Comparison of ENCODE assay signal across 25 cellular contexts in genomic region chr7:13560441-13560840, GRCh38.
DNase-seq lines count a peak whose midpoint lies in the region; ATAC-seq and TF ChIP-seq lines count a peak whose summit lies in the region.
"Had no signal": no experiment of that assay in that cellular context is flagged by ENCODE, and none has a peak within 500 bp of the region (broad histone marks: within the 10 kb centered on the region; RNA-seq: fewer than 3 reads in every experiment).

No MANE protein-coding gene starts in this region.

- H3K9ac ChIP-seq in GM23248 (no peak overlapping the region), fibroblast of lung (ENCODE audit: insufficient read depth, low read length) (no peak overlapping the region), smooth muscle cell (ENCODE audit: low read depth) (peak overlapping the region; percentile 44)
- H3K9ac ChIP-seq: BLaER1 had no signal

- no peaks in the 10 kb centered on the region for H3K4me1 Mint-ChIP-seq in activated CD4-positive, alpha-beta T cell treated with anti-CD3 and anti-CD28 coated beads, Interleukin-2, amount 10 ng/mL, durations not matched to agents 7 days and 5 days
- H3K4me1 Mint-ChIP-seq in natural killer cell treated with Interleukin-12 subunit alpha and Interleukin-12 subunit beta and Interleukin-15 and Interleukin-18, amount 100 ng/mL, for 72 hours (ENCODE audit: low read depth in 2 of 2): no peaks in the 10 kb centered on the region
- H3K4me1 Mint-ChIP-seq: central memory CD8-positive, alpha-beta T cell; natural killer cell had no signal

- POLR2A ChIA-PET in activated CD4-positive, alpha-beta T cell treated with anti-CD3 and anti-CD28 coated beads, Interleukin-2, amount 10 ng/mL, durations not matched to agents 7 days and 5 days (lab: Charles Lee): no interaction called here

- no peaks in the 10 kb centered on the region for H3K79me2 ChIP-seq in GM23248 (ENCODE audit: insufficient read depth)
- no peaks in the 10 kb centered on the region for H3K79me2 ChIP-seq in fibroblast of lung (ENCODE audit: control insufficient read depth, insufficient read depth, low read length)
- no peaks in the 10 kb centered on the region for H3K79me2 ChIP-seq in smooth muscle cell (ENCODE audit: low read depth)

- H3K36me3 Mint-ChIP-seq in activated CD4-positive, alpha-beta T cell treated with anti-CD3 and anti-CD28 coated beads, Interleukin-2, amount 10 ng/mL, durations not matched to agents 7 days and 5 days (ENCODE audit: low read depth): no peaks in the 10 kb centered on the region
- H3K36me3 Mint-ChIP-seq in natural killer cell treated with Interleukin-12 subunit alpha and Interleukin-12 subunit beta and Interleukin-15 and Interleukin-18, amount 100 ng/mL, for 72 hours: no peaks in the 10 kb centered on the region
- H3K36me3 Mint-ChIP-seq: natural killer cell had no signal

- H2AFZ ChIP-seq in GM23248: peak overlapping the region; percentile 67; the same call in 1 of the 2 replicates
- no peak overlapping the region for H2AFZ ChIP-seq in fibroblast of lung (ENCODE audit: low read length)
- peak overlapping the region; percentile 67 for H2AFZ ChIP-seq in smooth muscle cell (ENCODE audit: low read depth)

- H3F3A ChIP-seq in GM23248 (ENCODE audit: insufficient read depth): peaks cover 7% of the 10 kb centered on the region; the same call in 1 of the 2 replicates
- no peaks in the 10 kb centered on the region for H3F3A ChIP-seq in smooth muscle cell (ENCODE audit: low read depth)

- peaks cover 12% of the 10 kb centered on the region for H3K4me1 ChIP-seq in GM23248 (ENCODE audit: insufficient read depth)
- no peaks in the 10 kb centered on the region for H3K4me1 ChIP-seq in fibroblast of lung (ENCODE audit: control insufficient read depth, extremely low read depth, insufficient read depth, low read length)
- no peaks in the 10 kb centered on the region for H3K4me1 ChIP-seq in smooth muscle cell (ENCODE audit: low read depth)
- H3K4me1 ChIP-seq: adrenal gland, BLaER1, esophagus squamous epithelium, tibial nerve had no signal

- TF ChIP-seq CTCF in fibroblast of lung (conservative IDR thresholded peaks at IDR 0.05 in 1 of 2, IDR thresholded peaks at IDR 0.05 in 1 of 2; ENCODE audit: low read depth in 1 of 2, low read length in 2 of 2) (no peak), smooth muscle cell (IDR thresholded peaks at IDR 0.05; ENCODE audit: borderline replicate concordance, insufficient read depth, poor library complexity, severe bottlenecking) (no peak)

- H3K4me3 Mint-ChIP-seq in activated CD4-positive, alpha-beta T cell treated with anti-CD3 and anti-CD28 coated beads, Interleukin-2, amount 10 ng/mL, durations not matched to agents 7 days and 5 days: no peak overlapping the region
- H3K4me3 Mint-ChIP-seq in natural killer cell treated with Interleukin-12 subunit alpha and Interleukin-12 subunit beta and Interleukin-15 and Interleukin-18, amount 100 ng/mL, for 72 hours: no peak overlapping the region
- H3K4me3 Mint-ChIP-seq: central memory CD8-positive, alpha-beta T cell; natural killer cell; stimulated activated naive CD8-positive, alpha-beta T cell treated with anti-CD3 and anti-CD28 coated beads, Interleukin-15, Interleukin-2, amounts not matched to agents 100 ng/mL and 50 ng/mL, for 24 hours had no signal

- H3K27ac Mint-ChIP-seq in activated CD4-positive, alpha-beta T cell treated with anti-CD3 and anti-CD28 coated beads, Interleukin-2, amount 10 ng/mL, durations not matched to agents 7 days and 5 days: no peak overlapping the region
- H3K27ac Mint-ChIP-seq in natural killer cell treated with Interleukin-12 subunit alpha and Interleukin-12 subunit beta and Interleukin-15 and Interleukin-18, amount 100 ng/mL, for 72 hours: no peak overlapping the region
- H3K27ac Mint-ChIP-seq: natural killer cell; stimulated activated naive CD8-positive, alpha-beta T cell treated with anti-CD3 and anti-CD28 coated beads, Interleukin-15, Interleukin-2, amounts not matched to agents 100 ng/mL and 50 ng/mL, for 24 hours had no signal

- H3K9me3 ChIP-seq in GM23248 (ENCODE audit: low read depth): no peaks in the 10 kb centered on the region
- H3K9me3 ChIP-seq in fibroblast of lung (ENCODE audit: control insufficient read depth, insufficient read depth, low read depth, low read length): no peaks in the 10 kb centered on the region
- H3K9me3 ChIP-seq in smooth muscle cell (replicated peaks; ENCODE audit: low read depth): no peaks in the 10 kb centered on the region
- H3K9me3 ChIP-seq: adrenal gland, BLaER1, esophagus squamous epithelium, tibial nerve had no signal

- H3K27me3 ChIP-seq in GM23248 (replicated peaks; ENCODE audit: insufficient read depth) (no peaks in the 10 kb centered on the region), fibroblast of lung (ENCODE audit: control insufficient read depth, insufficient read depth, low read length) (no peaks in the 10 kb centered on the region), smooth muscle cell (ENCODE audit: low read depth) (no peaks in the 10 kb centered on the region)
- H3K27me3 ChIP-seq: adrenal gland, BLaER1, esophagus squamous epithelium, tibial nerve had no signal

- no peaks in the 10 kb centered on the region for H3K36me3 ChIP-seq in GM23248 (ENCODE audit: low read depth)
- H3K36me3 ChIP-seq in fibroblast of lung (ENCODE audit: control insufficient read depth, insufficient read depth, low read length): no peaks in the 10 kb centered on the region
- H3K36me3 ChIP-seq in smooth muscle cell (ENCODE audit: low read depth): no peaks in the 10 kb centered on the region
- H3K36me3 ChIP-seq: adrenal gland, BLaER1, esophagus squamous epithelium, tibial nerve had no signal

- H4K20me1 ChIP-seq in GM23248 (ENCODE audit: insufficient read depth): no peaks in the 10 kb centered on the region
- H4K20me1 ChIP-seq in fibroblast of lung (ENCODE audit: control insufficient read depth, extremely low read depth, insufficient read depth, low read length): no peaks in the 10 kb centered on the region
- no peaks in the 10 kb centered on the region for H4K20me1 ChIP-seq in smooth muscle cell (ENCODE audit: low read depth)
- H4K20me1 ChIP-seq: BLaER1 had no signal

- peaks cover 4% of the 10 kb centered on the region for H3K9me3 Mint-ChIP-seq in activated CD4-positive, alpha-beta T cell treated with anti-CD3 and anti-CD28 coated beads, Interleukin-2, amount 10 ng/mL, durations not matched to agents 7 days and 5 days
- peaks cover 7% of the 10 kb centered on the region for H3K9me3 Mint-ChIP-seq in natural killer cell treated with Interleukin-12 subunit alpha and Interleukin-12 subunit beta and Interleukin-15 and Interleukin-18, amount 100 ng/mL, for 72 hours
- H3K9me3 Mint-ChIP-seq: central memory CD8-positive, alpha-beta T cell; stimulated activated naive CD8-positive, alpha-beta T cell treated with anti-CD3 and anti-CD28 coated beads, Interleukin-15, Interleukin-2, amounts not matched to agents 100 ng/mL and 50 ng/mL, for 24 hours had no signal

- H3K4me3 ChIP-seq in GM23248 (no peak overlapping the region), fibroblast of lung (replicated peaks in 1 of 4; ENCODE audit: control extremely low read depth in 1 of 4, insufficient read depth in 1 of 4, low read depth in 3 of 4, low read length in 4 of 4) (no peak overlapping the region), smooth muscle cell (no peak overlapping the region)
- H3K4me3 ChIP-seq: adrenal gland, BLaER1, esophagus squamous epithelium, tibial nerve had no signal

- CTCF ChIA-PET in activated CD4-positive, alpha-beta T cell treated with anti-CD3 and anti-CD28 coated beads, Interleukin-2, amount 10 ng/mL, durations not matched to agents 7 days and 5 days (lab: Charles Lee): no interaction called here

- no peak for ATAC-seq in natural killer cell treated with Interleukin-12 subunit alpha and Interleukin-12 subunit beta and Interleukin-15 and Interleukin-18, amount 100 ng/mL, for 72 hours
- no peak for ATAC-seq in HG03439 (IDR thresholded peaks at IDR 0.05; ENCODE audit: unreplicated experiment)
- ATAC-seq: natural killer cell had no signal

- peak; percentile 88 for DNase-seq in GM23248
- DNase-seq in OCI-M1 (lab: John Stamatoyannopoulos, UW): peak; percentile 14
- peak; percentile 72 to 73 for DNase-seq in fibroblast of lung (ENCODE audit: low read depth in 2 of 2)
- DNase-seq in smooth muscle cell (lab: John Stamatoyannopoulos, UW; ENCODE audit: unreplicated experiment): no peak
- no peak for DNase-seq in activated CD4-positive, alpha-beta T cell treated with anti-CD3 and anti-CD28 coated beads, Interleukin-2, amount 10 ng/mL, durations not matched to agents 7 days and 5 days
- DNase-seq in natural killer cell treated with Interleukin-12 subunit alpha and Interleukin-12 subunit beta and Interleukin-15 and Interleukin-18, amount 100 ng/mL, for 72 hours (ENCODE audit: low spot score): no peak
- DNase-seq: activated CD4-positive, alpha-beta T cell treated with anti-CD3 and anti-CD28 coated beads, Interleukin-2, amount 50 U/mL, for 1 hour; activated CD8-positive, alpha-beta memory T cell treated with anti-CD3 and anti-CD28 coated beads, Interleukin-2, amount 50 U/mL, for 48 hours; activated gamma-delta T cell; adrenal gland; esophagus squamous epithelium; mesendoderm; MV-4-11; natural killer cell; NCI-H1694 treated with DMSO at 0.1 percent for 48 hours; NCI-H345; posterior cingulate gyrus; RPMI8226; stimulated activated CD4-positive, alpha-beta T cell treated with anti-CD3 and anti-CD28 coated beads, Interleukin-2, amount 100 ng/mL, for 24 hours; SW 1271 had no signal

- no peaks in the 10 kb centered on the region for H3K27me3 Mint-ChIP-seq in activated CD4-positive, alpha-beta T cell treated with anti-CD3 and anti-CD28 coated beads, Interleukin-2, amount 10 ng/mL, durations not matched to agents 7 days and 5 days
- H3K27me3 Mint-ChIP-seq in natural killer cell treated with Interleukin-12 subunit alpha and Interleukin-12 subunit beta and Interleukin-15 and Interleukin-18, amount 100 ng/mL, for 72 hours: no peaks in the 10 kb centered on the region
- H3K27me3 Mint-ChIP-seq: stimulated activated naive CD8-positive, alpha-beta T cell treated with anti-CD3 and anti-CD28 coated beads, Interleukin-15, Interleukin-2, amounts not matched to agents 100 ng/mL and 50 ng/mL, for 24 hours had no signal

- in situ Hi-C loops in GM23248 (cut with MboI): no loop called here

- H3K27ac ChIP-seq in GM23248 (peak overlapping the region; percentile 43), fibroblast of lung (ENCODE audit: insufficient read depth, low read length) (no peak overlapping the region), smooth muscle cell (ENCODE audit: low read depth) (peak overlapping the region; percentile 59)
- H3K27ac ChIP-seq: adrenal gland, BLaER1, esophagus squamous epithelium, tibial nerve had no signal

- no peaks in the 10 kb centered on the region for H3K9me2 ChIP-seq in GM23248 (ENCODE audit: insufficient read depth)

- no peak overlapping the region for H3K4me2 ChIP-seq in GM23248 (ENCODE audit: unreplicated experiment)
- H3K4me2 ChIP-seq in fibroblast of lung (ENCODE audit: extremely low read depth, insufficient read depth, low read length): no peak overlapping the region
- H3K4me2 ChIP-seq in smooth muscle cell: no peak overlapping the region
- H3K4me2 ChIP-seq: BLaER1 had no signal

Comparison
In these comparisons a context has a peak if more than half of its experiments do, and no peak if none do; other contexts are left out.
1. DNase-seq: peak in GM23248 (single experiment), OCI-M1 (single experiment) and fibroblast of lung (2 of 2); none in smooth muscle cell (single experiment), activated CD4-positive, alpha-beta T cell treated with anti-CD3 and anti-CD28 coated beads, Interleukin-2, amount 10 ng/mL, durations not matched to agents 7 days and 5 days (single experiment) and natural killer cell treated with Interleukin-12 subunit alpha and Interleukin-12 subunit beta and Interleukin-15 and Interleukin-18, amount 100 ng/mL, for 72 hours (single experiment).